1 cellular context compared by ENCODE assay signal in genomic region chr19:39308531-39309304, GRCh38.
TF ChIP-seq lines count a peak whose summit lies in the region.

No MANE protein-coding gene starts in this region.

TF ChIP-seq in A549, 52 proteins besides CTCF, POLR2A, EP300 and RAD21:
- TF ChIP-seq ZC3H11A (IDR thresholded peaks at IDR 0.05) (no peak), MAZ (IDR thresholded peaks at IDR 0.05; ENCODE audit: borderline replicate concordance, low read depth, low read length) (0 out of 2 replicates have a peak, but pooled peaks have one; percentile 13)
